ENCODE assay signal across 8 cellular contexts in genomic region chr1:2233997-2234761, GRCh38. TPM values are rescaled to one million over a fixed set of nuclear protein-coding genes. Genes with fewer than 3 reads are reported as not detected.
DNase-seq lines count a peak whose midpoint lies in the region; ATAC-seq and TF ChIP-seq lines count a peak whose summit lies in the region.

No MANE protein-coding gene starts in this region.

- H3F3A ChIP-seq in SK-N-SH (replicated peaks; ENCODE audit: insufficient read depth) = no peaks in the 10 kb centered on the region

- TF ChIP-seq RAD21 in SK-N-SH (IDR thresholded peaks at IDR 0.05; ENCODE audit: low read length) (no peak), liver (IDR thresholded peaks at IDR 0.05) (peak; percentile 60 to 61)

- H3K4me3 ChIP-seq in SK-N-SH (ENCODE audit: low read depth in 2 of 2, low read length in 1 of 2) (no peak overlapping the region), liver (ENCODE audit: low read depth in 1 of 3, low read length in 3 of 3) (peak overlapping the region in 2 of 3 donors; percentile 8 to 14)

- H3K9ac ChIP-seq in SK-N-SH = no peak overlapping the region
- H3K9ac ChIP-seq in liver (ENCODE audit: low read depth in 1 of 2, low read length in 2 of 2) = peak overlapping the region; percentile 71 to 76

- H3K4me1 ChIP-seq in SK-N-SH (ENCODE audit: control insufficient read depth in 1 of 2, insufficient read depth in 2 of 2, low read depth in 1 of 2, low read length in 1 of 2) (peaks cover 0 to 79% of the 10 kb centered on the region in 2 experiments; a peak in 2 of 4 replicates), liver (ENCODE audit: control insufficient read depth in 4 of 4, insufficient read depth in 4 of 4, low read length in 3 of 4) (peaks cover 53 to 90% (median 73%) of the 10 kb centered on the region in 4 donors)

- DNase-seq in SK-N-SH (no peak), caudate nucleus (lab: John Stamatoyannopoulos, UW) (peak in 32 of 61 donors; percentile 14 to 76 (median 48)), NCI-H524 treated with DMSO at 0.1 percent for 48 hours (lab: John Stamatoyannopoulos, UW) (no peak)
- DNase-seq in stimulated activated CD8-positive, alpha-beta memory T cell treated with anti-CD3 and anti-CD28 coated beads, Interleukin-12 subunit alpha, Interleukin-12 subunit beta, amount 100 ng/mL, for 1 hour (ENCODE audit: low read depth) = peak; percentile 44

- H4K20me1 ChIP-seq in SK-N-SH (ENCODE audit: insufficient read depth) = peaks cover 100% of the 10 kb centered on the region

- no peak overlapping the region; a peak in 1 of 4 replicates for H3K27ac ChIP-seq in SK-N-SH (ENCODE audit: low read depth in 2 of 2, low read length in 1 of 2)
- H3K27ac ChIP-seq in VCaP = peak overlapping the region; percentile 93; the same call in 1 of the 2 replicates
- peak overlapping the region; percentile 92 for H3K27ac ChIP-seq in caudate nucleus (ENCODE audit: low read depth, low read length)
- H3K27ac ChIP-seq in liver (ENCODE audit: low read depth in 1 of 2, low read length in 2 of 2) = peak overlapping the region; percentile 91 to 93

- H3K36me3 ChIP-seq in SK-N-SH (replicated peaks in 1 of 2; ENCODE audit: control insufficient read depth in 1 of 2, insufficient read depth in 2 of 2, low read length in 1 of 2) (no peaks in the 10 kb centered on the region), liver (ENCODE audit: control insufficient read depth in 4 of 4, insufficient read depth in 3 of 4, low read depth in 1 of 4, low read length in 3 of 4) (no peaks in the 10 kb centered on the region)

- H3K9me3 ChIP-seq in SK-N-SH (no peaks in the 10 kb centered on the region), liver (ENCODE audit: control insufficient read depth in 4 of 4, low read length in 3 of 4) (no peaks in the 10 kb centered on the region)

- no peak overlapping the region for H2AFZ ChIP-seq in SK-N-SH (ENCODE audit: low read depth)

- CTCF ChIA-PET in SK-N-SH (lab: Yijun Ruan, JAX) = interaction anchor here (0.5 to 9.4 kb wide), 7 partner anchors 39 to 649 kb away, joined by 3 to 47 read pairs (median 3); partner anchors contain the start of gene FAAP20

- TF ChIP-seq CTCF in SK-N-SH (IDR thresholded peaks at IDR 0.05) (no peak), VCaP (conservative IDR thresholded peaks at IDR 0.05) (no peak), liver (IDR thresholded peaks at IDR 0.05; ENCODE audit: low read depth, low read length, missing input control) (no peak)

- H3K9me2 ChIP-seq in SK-N-SH = no peaks in the 10 kb centered on the region

- whole genome bisulfite sequencing in SK-N-SH (ENCODE audit: low lambda C conversion rate) = 75% methylated on average over 13 of the region's 27 CpGs
- WGBS in liver = 15% methylated on average over 27 of the region's 27 CpGs

- H3K79me2 ChIP-seq in SK-N-SH (ENCODE audit: insufficient read depth) = peaks cover 100% of the 10 kb centered on the region

- POLR2A ChIA-PET in SK-N-SH (lab: Yijun Ruan, JAX) = no interaction called here

- H3K4me2 ChIP-seq in SK-N-SH = peak overlapping the region; percentile 24; the same call in 1 of the 2 replicates

- no peak for TF ChIP-seq EP300 in SK-N-SH (IDR thresholded peaks at IDR 0.05; ENCODE audit: borderline replicate concordance in 1 of 2, low read depth in 1 of 2, low read length in 1 of 2)

- no peak for ATAC-seq in SK-N-SH treated with all-trans-retinoic acid at 6 μM for 48 hours
- ATAC-seq in HG02763 (IDR thresholded peaks at IDR 0.05; ENCODE audit: unreplicated experiment) = no peak

- no peaks in the 10 kb centered on the region for H3K27me3 ChIP-seq in SK-N-SH (ENCODE audit: insufficient read depth)
- no peaks in the 10 kb centered on the region for H3K27me3 ChIP-seq in liver (ENCODE audit: control insufficient read depth in 4 of 4, insufficient read depth in 4 of 4, low read length in 3 of 4)

TF ChIP-seq in SK-N-SH, 30 proteins besides CTCF, POLR2A, EP300 and RAD21 (continues in another document):
- TF ChIP-seq FOXJ3 (CRISPR knock-in tag; IDR thresholded peaks at IDR 0.05) = no peak
- TF ChIP-seq MAX (IDR thresholded peaks at IDR 0.05; ENCODE audit: low read depth) = no peak
- TF ChIP-seq TCF12 (IDR thresholded peaks at IDR 0.05) = no peak
- no peak for TF ChIP-seq EZH2phosphoT487 (IDR thresholded peaks at IDR 0.05; ENCODE audit: borderline replicate concordance, low read depth)
- no peak for TF ChIP-seq ZBTB33 (IDR thresholded peaks at IDR 0.05; ENCODE audit: borderline replicate concordance, low read depth)
- no peak for TF ChIP-seq FOXM1 (IDR thresholded peaks at IDR 0.05; ENCODE audit: low read depth)

TF ChIP-seq in SK-N-SH treated with all-trans-retinoic acid at 6 μM for 48 hours, 23 proteins besides CTCF, POLR2A, EP300 and RAD21 (continues in another document):
- TF ChIP-seq POU6F1 (CRISPR knock-in tag; IDR thresholded peaks at IDR 0.05; ENCODE audit: borderline replicate concordance, low read depth) (no peak), ZFP3 (CRISPR knock-in tag; IDR thresholded peaks at IDR 0.05) (no peak)

TF ChIP-seq in liver, 16 proteins besides CTCF, POLR2A, EP300 and RAD21:
- peak; percentile 58 to 89 for TF ChIP-seq RXRA (IDR thresholded peaks at IDR 0.05)
- TF ChIP-seq REST (IDR thresholded peaks at IDR 0.05) = peak; percentile 76
- peak in 1 of 2 donors; percentile 69 for TF ChIP-seq GABPA (IDR thresholded peaks at IDR 0.05 in 1 of 2, conservative IDR thresholded peaks at IDR 0.05 in 1 of 2)
- TF ChIP-seq SP1 (IDR thresholded peaks at IDR 0.05) = peak; percentile 61
- TF ChIP-seq EGR1 (IDR thresholded peaks at IDR 0.05; ENCODE audit: low read depth in 2 of 2) = peak in 1 of 2 donors; percentile 80
- TF ChIP-seq HNF4A (conservative IDR thresholded peaks at IDR 0.05) = peak; percentile 66 to 82
- TF ChIP-seq MAX (IDR thresholded peaks at IDR 0.05) = peak; percentile 88
- peak; percentile 73 for TF ChIP-seq ZBTB33 (IDR thresholded peaks at IDR 0.05)
- peak; percentile 52 for TF ChIP-seq ATF3 (IDR thresholded peaks at IDR 0.05)
- TF ChIP-seq FOXA1 (IDR thresholded peaks at IDR 0.05) = peak; percentile 47
- no peak for TF ChIP-seq FOXA2 (IDR thresholded peaks at IDR 0.05)
- TF ChIP-seq YY1 (IDR thresholded peaks at IDR 0.05) = peak; percentile 57
- TF ChIP-seq NR2F2 (IDR thresholded peaks at IDR 0.05) = peak; percentile 73
- TF ChIP-seq HNF4G (IDR thresholded peaks at IDR 0.05) = no peak
- TF ChIP-seq JUND (IDR thresholded peaks at IDR 0.05) = peak in 1 of 2 donors; percentile 75
- TF ChIP-seq TAF1 (conservative IDR thresholded peaks at IDR 0.05) = no peak
TF ChIP-seq in liver: peak in this region for 13.

RNA-seq across cellular contexts. Expression of gene SKI, which starts 6.1 kb away (rescaled TPM):
- polyA plus RNA-seq in SK-N-SH (2012; rRNA removed) = 3.5 and 7.2 TPM in 2 replicates
- polyA plus RNA-seq in SK-N-SH (2012; cell fraction: cytosol; rRNA removed) = 7.1 and 8.9 TPM in 2 replicates
- 14.0 and 14.8 TPM in 2 replicates for polyA plus RNA-seq in SK-N-SH (2012; cell fraction: nucleus; rRNA removed)
- total RNA-seq in liver = 10 to 100 TPM; 18.9 to 21.3 TPM
- polyA plus RNA-seq in liver = 10 to 100 TPM in 1 of 2 donors, 1 to 10 TPM in 1; 3.2 to 20.1 TPM

RNA-seq across cellular contexts. Expression of gene FAAP20, which starts 39.6 kb away (rescaled TPM):
- 35.6 and 58.3 TPM in 2 replicates for polyA plus RNA-seq in SK-N-SH (2012; rRNA removed)
- polyA plus RNA-seq in SK-N-SH (2012; cell fraction: cytosol; rRNA removed) = 26.9 and 34.4 TPM in 2 replicates
- polyA plus RNA-seq in SK-N-SH (2012; cell fraction: nucleus; rRNA removed) = 75.0 and 112 TPM in 2 replicates
- total RNA-seq in liver = 10 to 100 TPM in 1 of 2 donors, 1 to 10 TPM in 1; 5.6 to 11.9 TPM
- polyA plus RNA-seq in liver = 10 to 100 TPM; 19.6 to 31.5 TPM

Comparison
In these comparisons a context has a peak if more than half of its experiments do, and no peak if none do; other contexts are left out.
1. DNase-seq: peak in caudate nucleus (32 of 61) and stimulated activated CD8-positive, alpha-beta memory T cell treated with anti-CD3 and anti-CD28 coated beads, Interleukin-12 subunit alpha, Interleukin-12 subunit beta, amount 100 ng/mL, for 1 hour (single experiment); none in SK-N-SH (single experiment) and NCI-H524 treated with DMSO at 0.1 percent for 48 hours (single experiment).
2. H3K27ac ChIP-seq: peak in VCaP (single experiment), caudate nucleus (single experiment) and liver (2 of 2); none in SK-N-SH (0 of 2).
3. H3K4me3 ChIP-seq: peak in liver (2 of 3); none in SK-N-SH (0 of 2).